8 cellular contexts compared by ENCODE assay signal in genomic region chr1:183470961-183471747, GRCh38. TPM values are rescaled to one million over a fixed set of nuclear protein-coding genes. Genes with fewer than 3 reads are reported as not detected.
DNase-seq lines count a peak whose midpoint lies in the region; ATAC-seq and TF ChIP-seq lines count a peak whose summit lies in the region.

No MANE protein-coding gene starts in this region.

- peaks cover 0 to 35% (median 5%) of the 10 kb centered on the region in 4 donors for H3K4me1 ChIP-seq in Peyer's patch

- H3K27me3 ChIP-seq in Peyer's patch, result no peaks in the 10 kb centered on the region

- peak; percentile 52 for DNase-seq in DMS114 treated with DMSO at 0.1 percent for 48 hours (lab: John Stamatoyannopoulos, UW; ENCODE audit: unreplicated experiment)
- peak; percentile 65 to 83 (median 80) for DNase-seq in Peyer's patch
- peak; percentile 31 to 60 for DNase-seq in activated T-helper 1 cell treated with anti-CD3 and anti-CD28 coated beads, Interleukin-2, amount 50 U/mL, for 16 hours (ENCODE audit: low read depth in 1 of 2, low spot score in 1 of 2)
- DNase-seq in fibroblast of peridontal ligament (ENCODE audit: extremely low read depth), result peak; percentile 74
- peak; percentile 94 for DNase-seq in natural killer cell treated with Interleukin-12 subunit alpha and Interleukin-12 subunit beta and Interleukin-15 and Interleukin-18, amount 100 ng/mL, for 72 hours (ENCODE audit: low spot score)
- peak; percentile 81 for DNase-seq in stimulated activated naive CD8-positive, alpha-beta T cell treated with anti-CD3 and anti-CD28 coated beads, Interleukin-15, Interleukin-2, amounts not matched to agents 100 U/mL and 50 U/mL, for 24 hours

- peaks cover 7 to 8% of the 10 kb centered on the region in 2 donors for H3K27me3 Mint-ChIP-seq in natural killer cell treated with Interleukin-12 subunit alpha and Interleukin-12 subunit beta and Interleukin-15 and Interleukin-18, amount 100 ng/mL, for 72 hours

- peaks cover 9% of the 10 kb centered on the region for H3K36me3 Mint-ChIP-seq in natural killer cell treated with Interleukin-12 subunit alpha and Interleukin-12 subunit beta and Interleukin-15 and Interleukin-18, amount 100 ng/mL, for 72 hours

- peak overlapping the region; percentile 98 to 99 for H3K27ac Mint-ChIP-seq in natural killer cell treated with Interleukin-12 subunit alpha and Interleukin-12 subunit beta and Interleukin-15 and Interleukin-18, amount 100 ng/mL, for 72 hours

- H3K27ac ChIP-seq in Peyer's patch, result peak overlapping the region; percentile 89 to 97 (median 94)

- TF ChIP-seq CTCF in Peyer's patch (IDR thresholded peaks at IDR 0.05), result peak in 1 of 6 experiments; percentile 9

- ATAC-seq in GM21529 (IDR thresholded peaks at IDR 0.05; ENCODE audit: unreplicated experiment), result peak; percentile 32
- ATAC-seq in natural killer cell treated with Interleukin-12 subunit alpha and Interleukin-12 subunit beta and Interleukin-15 and Interleukin-18, amount 100 ng/mL, for 72 hours, result peak; percentile 56 to 78
- ATAC-seq in stimulated activated naive CD8-positive, alpha-beta T cell treated with anti-CD3 and anti-CD28 coated beads, Interleukin-15, Interleukin-2, amounts not matched to agents 100 U/mL and 50 U/mL, for 24 hours, result peak; percentile 51

- no peaks in the 10 kb centered on the region for H3K9me3 Mint-ChIP-seq in natural killer cell treated with Interleukin-12 subunit alpha and Interleukin-12 subunit beta and Interleukin-15 and Interleukin-18, amount 100 ng/mL, for 72 hours

- H3K4me3 ChIP-seq in Peyer's patch, result peak overlapping the region; percentile 87 to 96 (median 92)

- TF ChIP-seq EP300 in Ishikawa (IDR thresholded peaks at IDR 0.05; ENCODE audit: borderline replicate concordance), result no peak

- H3K4me3 Mint-ChIP-seq in natural killer cell treated with Interleukin-12 subunit alpha and Interleukin-12 subunit beta and Interleukin-15 and Interleukin-18, amount 100 ng/mL, for 72 hours, result peak overlapping the region; percentile 95

- TF ChIP-seq RAD21 in Ishikawa (IDR thresholded peaks at IDR 0.05; ENCODE audit: low read depth), result no peak; the same call in 1 of the 2 replicates

- H3K9me3 ChIP-seq in Peyer's patch, result no peaks in the 10 kb centered on the region

- TF ChIP-seq POLR2A in Peyer's patch (IDR thresholded peaks at IDR 0.05), result peak in 1 of 2 donors; percentile 24

- H3K4me1 Mint-ChIP-seq in natural killer cell treated with Interleukin-12 subunit alpha and Interleukin-12 subunit beta and Interleukin-15 and Interleukin-18, amount 100 ng/mL, for 72 hours (ENCODE audit: low read depth in 2 of 2), result peaks cover 23 to 35% of the 10 kb centered on the region in 2 donors

- no peaks in the 10 kb centered on the region for H3K36me3 ChIP-seq in Peyer's patch

TF ChIP-seq in Ishikawa, 13 proteins besides CTCF, POLR2A, EP300 and RAD21:
- TF ChIP-seq YY1 (IDR thresholded peaks at IDR 0.05; ENCODE audit: low read depth), result peak; percentile 60; the same call in 1 of the 2 replicates
- TF ChIP-seq EGR1 (IDR thresholded peaks at IDR 0.05), result no peak
- no peak for TF ChIP-seq TCF12 (IDR thresholded peaks at IDR 0.05; ENCODE audit: low read depth)
- TF ChIP-seq MAX (IDR thresholded peaks at IDR 0.05), result peak; percentile 96
TF ChIP-seq in Ishikawa: peak in this region for 2.

RNA-seq across cellular contexts. Expression of gene SMG7, which starts 1.1 kb away (rescaled TPM):
- 10 to 100 TPM; 46.2 to 72.7 (median 54.3) TPM for total RNA-seq in Peyer's patch
- 10 to 100 TPM; 90.2 to 96.1 TPM for total RNA-seq in natural killer cell treated with Interleukin-12 subunit alpha and Interleukin-12 subunit beta and Interleukin-15 and Interleukin-18, amount 100 ng/mL, for 72 hours

RNA-seq across cellular contexts. Expression of gene NMNAT2, which starts 53.0 kb away (rescaled TPM):
- total RNA-seq in Peyer's patch, result under 1 TPM in 3 of 4 donors, not detected in 1; 0.13 to 0.83 (median 0.66) TPM
- not detected for total RNA-seq in natural killer cell treated with Interleukin-12 subunit alpha and Interleukin-12 subunit beta and Interleukin-15 and Interleukin-18, amount 100 ng/mL, for 72 hours

Comparison
In these comparisons a context has a peak if more than half of its experiments do, and no peak if none do; other contexts are left out.
1. Peak in every context shown above with its lines: DNase-seq, ATAC-seq, H3K4me3 ChIP-seq and H3K27ac ChIP-seq.